ENCODE assay signal across 27 cellular contexts in the genomic region with DNA sequence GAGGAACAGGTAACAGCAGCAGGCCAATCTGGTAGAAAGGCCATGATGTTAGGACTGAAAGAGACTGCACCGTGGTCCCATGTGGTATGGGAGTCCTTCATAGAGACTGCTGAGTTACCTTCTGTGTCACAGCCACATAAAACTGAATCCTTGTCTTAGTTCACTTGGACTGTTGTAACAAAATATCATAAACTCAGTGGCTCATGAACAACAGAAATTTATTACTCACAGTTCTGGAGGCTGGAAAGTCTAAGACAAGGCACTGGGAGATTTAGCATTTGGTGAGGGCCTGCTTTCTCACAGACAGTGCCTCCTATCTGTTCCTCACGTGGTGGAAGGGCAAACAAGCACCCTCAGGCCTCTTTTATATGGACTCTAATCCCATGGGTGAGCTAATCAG.
"Had no signal": no experiment of that assay in that cellular context is flagged by ENCODE, and none has a peak within 500 bp of the region (broad histone marks: within the 10 kb centered on the region; RNA-seq: fewer than 3 reads in every experiment).

No MANE protein-coding gene starts in this region.

- H3K9me3 Mint-ChIP-seq: immature natural killer cell; naive thymus-derived CD4-positive, alpha-beta T cell; natural killer cell treated with Interleukin-12 subunit alpha and Interleukin-12 subunit beta and Interleukin-15 and Interleukin-18, amount 100 ng/mL, for 72 hours; stimulated activated naive B cell treated with anti-CD40 and anti-IgM and Interleukin-4, amounts not matched to agents 10 μg/mL and 1 μg/mL and 100 μg/mL, for 72 hours had no signal

- H3K27ac Mint-ChIP-seq: immature natural killer cell; naive thymus-derived CD4-positive, alpha-beta T cell; natural killer cell treated with Interleukin-12 subunit alpha and Interleukin-12 subunit beta and Interleukin-15 and Interleukin-18, amount 100 ng/mL, for 72 hours; progenitor cell of endocrine pancreas; stimulated activated naive B cell treated with anti-CD40 and anti-IgM and Interleukin-4, amounts not matched to agents 10 μg/mL and 1 μg/mL and 100 μg/mL, for 72 hours had no signal

- H3K4me3 ChIP-seq: left ventricle myocardium inferior, lung, mucosa of descending colon, ovary, skin epidermis, stomach, testis, thyroid gland, transverse colon, upper lobe of left lung, vagina had no signal

- FAIRE-seq: islet of Langerhans, kidney had no signal

- H3K27me3 ChIP-seq: ovary, stomach, testis, thyroid gland, transverse colon, upper lobe of left lung, vagina had no signal

- H3K27me3 Mint-ChIP-seq: naive thymus-derived CD4-positive, alpha-beta T cell; natural killer cell treated with Interleukin-12 subunit alpha and Interleukin-12 subunit beta and Interleukin-15 and Interleukin-18, amount 100 ng/mL, for 72 hours; progenitor cell of endocrine pancreas had no signal

- H3K4me3 Mint-ChIP-seq: immature natural killer cell; naive thymus-derived CD4-positive, alpha-beta T cell; natural killer cell treated with Interleukin-12 subunit alpha and Interleukin-12 subunit beta and Interleukin-15 and Interleukin-18, amount 100 ng/mL, for 72 hours; stimulated activated naive B cell treated with anti-CD40 and anti-IgM and Interleukin-4, amounts not matched to agents 10 μg/mL and 1 μg/mL and 100 μg/mL, for 72 hours had no signal

- H3K4me1 ChIP-seq: stomach, testis, upper lobe of left lung had no signal

- ATAC-seq: mucosa of descending colon; naive thymus-derived CD4-positive, alpha-beta T cell; natural killer cell treated with Interleukin-12 subunit alpha and Interleukin-12 subunit beta and Interleukin-15 and Interleukin-18, amount 100 ng/mL, for 72 hours; right cardiac atrium; sciatic nerve; stimulated activated naive B cell treated with anti-CD40 and anti-IgM and Interleukin-4, amounts not matched to agents 10 μg/mL and 1 μg/mL and 100 μg/mL, for 72 hours; stimulated activated naive CD8-positive, alpha-beta T cell treated with anti-CD3 and anti-CD28 coated beads, Interleukin-15, Interleukin-2, amounts not matched to agents 100 U/mL and 50 U/mL, for 24 hours had no signal

- H3K36me3 ChIP-seq: left ventricle myocardium inferior, ovary, stomach, thyroid gland, transverse colon, upper lobe of left lung, vagina had no signal

- H3K27ac ChIP-seq: left ventricle myocardium inferior, ovary, stomach, testis, thyroid gland, transverse colon, upper lobe of left lung, vagina had no signal

- H3K36me3 Mint-ChIP-seq: immature natural killer cell; naive thymus-derived CD4-positive, alpha-beta T cell; natural killer cell treated with Interleukin-12 subunit alpha and Interleukin-12 subunit beta and Interleukin-15 and Interleukin-18, amount 100 ng/mL, for 72 hours; stimulated activated naive B cell treated with anti-CD40 and anti-IgM and Interleukin-4, amounts not matched to agents 10 μg/mL and 1 μg/mL and 100 μg/mL, for 72 hours had no signal

- DNase-seq: immature natural killer cell; kidney; left ventricle myocardium inferior; midbrain; mucosa of descending colon; naive thymus-derived CD4-positive, alpha-beta T cell; ovary; retina; right cardiac atrium; stimulated activated CD4-positive, alpha-beta T cell treated with anti-CD3 and anti-CD28 coated beads, Interleukin-12 subunit alpha, Interleukin-12 subunit beta, amount 100 ng/mL, for 4 hours; stimulated activated CD4-positive, alpha-beta T cell treated with anti-CD3 and anti-CD28 coated beads, Interleukin-15, amount 100 ng/mL, for 24 hours; stimulated activated CD4-positive, alpha-beta T cell treated with anti-CD3 and anti-CD28 coated beads, Interleukin-2, amount 100 ng/mL, for 24 hours; stimulated activated CD4-positive, alpha-beta T cell treated with anti-CD3 and anti-CD28 coated beads, Interleukin-4, amount 100 ng/mL, for 1 hour; stimulated activated naive B cell treated with anti-CD40 and anti-IgM and Interleukin-4, amounts not matched to agents 10 μg/mL and 1 μg/mL and 100 μg/mL, for 72 hours; stimulated activated naive CD8-positive, alpha-beta T cell treated with anti-CD3 and anti-CD28 coated beads, Interleukin-15, Interleukin-2, amounts not matched to agents 100 U/mL and 50 U/mL, for 24 hours; stomach; testis; thyroid gland; transverse colon; upper lobe of left lung had no signal

- H3K9me3 ChIP-seq: left ventricle myocardium inferior, mucosa of descending colon, ovary, stomach, testis, thyroid gland, transverse colon, upper lobe of left lung, vagina had no signal
